ENCODE assay signal across 10 cellular contexts in the genomic region with DNA sequence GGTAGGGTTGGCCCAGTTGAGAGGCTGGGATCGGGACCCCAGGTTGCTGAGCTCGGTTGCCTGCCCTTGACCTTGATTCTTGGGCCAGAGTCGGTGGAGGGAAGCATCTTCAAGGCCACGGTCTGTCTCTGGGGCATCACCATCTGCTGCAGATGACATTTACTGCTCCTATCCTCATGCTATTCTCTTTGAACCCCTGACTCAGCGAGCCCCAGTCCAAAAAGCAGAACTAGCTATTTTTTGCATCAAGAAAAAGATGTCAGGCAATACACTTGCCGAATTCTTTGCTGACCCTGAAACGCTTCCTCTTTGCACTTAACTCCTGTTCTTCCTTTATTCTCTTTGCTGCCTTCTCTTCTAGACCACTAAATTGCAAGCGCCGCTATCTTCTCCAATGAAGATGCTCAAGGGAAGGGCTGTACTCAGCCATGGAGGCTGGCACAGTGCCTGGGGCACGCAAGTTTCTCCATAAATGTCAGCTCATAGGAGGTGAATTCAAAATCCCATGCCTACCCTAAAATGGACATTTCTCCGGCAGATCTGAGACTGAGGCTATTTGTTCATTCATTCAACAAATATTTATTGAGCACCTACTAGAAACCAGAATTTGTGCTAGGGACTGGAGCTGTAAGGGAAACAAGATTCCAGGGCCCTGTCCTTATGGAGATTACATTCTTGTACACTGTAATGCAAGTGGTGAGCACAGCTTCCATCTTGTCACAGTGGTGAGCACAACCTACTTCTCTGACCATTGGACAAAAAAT. TPM values are rescaled to one million over a fixed set of nuclear protein-coding genes. Genes with fewer than 3 reads are reported as not detected.
DNase-seq lines count a peak whose midpoint lies in the region; ATAC-seq and TF ChIP-seq lines count a peak whose summit lies in the region.
"Had no signal": no experiment of that assay in that cellular context is flagged by ENCODE, and none has a peak within 500 bp of the region (broad histone marks: within the 10 kb centered on the region; RNA-seq: fewer than 3 reads in every experiment).

No MANE protein-coding gene starts in this region.

- TF ChIP-seq CTCF in CD14-positive monocyte (IDR thresholded peaks at IDR 0.05) (no peak), OCI-LY7 (conservative IDR thresholded peaks at IDR 0.05; ENCODE audit: low read length) (no peak), gastroesophageal sphincter (IDR thresholded peaks at IDR 0.05) (no peak), psoas muscle (IDR thresholded peaks at IDR 0.05) (no peak), neural progenitor cell (IDR thresholded peaks at IDR 0.05) (no peak)

- H3K27ac ChIP-seq in OCI-LY7 (ENCODE audit: low read depth, low read length, poor library complexity, severe bottlenecking) (peak overlapping the region; percentile 45), gastroesophageal sphincter (peak overlapping the region; percentile 48 to 88 (median 83)), psoas muscle (peak overlapping the region; percentile 43), neural progenitor cell (no peak overlapping the region)

- no peaks in the 10 kb centered on the region for H3K79me2 ChIP-seq in OCI-LY7 (ENCODE audit: insufficient read depth, low read depth, low read length)
- no peaks in the 10 kb centered on the region for H3K79me2 ChIP-seq in neural progenitor cell (ENCODE audit: low read depth)

- no peak for TF ChIP-seq EP300 in gastroesophageal sphincter (IDR thresholded peaks at IDR 0.05)

- H3K9me2 ChIP-seq in OCI-LY7 (ENCODE audit: insufficient read depth, low read length), result no peaks in the 10 kb centered on the region

- TF ChIP-seq POLR2A in gastroesophageal sphincter (IDR thresholded peaks at IDR 0.05), result no peak

- H3K4me2 ChIP-seq in OCI-LY7 (ENCODE audit: low read length) (peak overlapping the region; percentile 62), neural progenitor cell (no peak overlapping the region)

- DNase-seq in CD14-positive monocyte (ENCODE audit: low spot score) (peak; percentile 82), OCI-LY7 (ENCODE audit: low spot score) (peak; percentile 81), psoas muscle (peak in 1 of 2 donors; percentile 42), putamen (ENCODE audit: low spot score) (no peak), activated gamma-delta T cell (lab: John Stamatoyannopoulos, UW) (no peak), neural progenitor cell (ENCODE audit: low spot score) (no peak)
- DNase-seq: amniotic stem cell, retina had no signal

- intact Hi-C loops in CD14-positive monocyte (cut with micrococcal nuclease) (loop anchor here in 1 of 2 donors (2.0 to 5.0 kb wide), 4 partner anchors 19 to 91 kb away; a partner anchor contains a TSS), OCI-LY7 (cut with micrococcal nuclease; ENCODE audit: unreplicated experiment) (no loop called here), psoas muscle (cut with DNase I) (loop anchor here in 1 of 2 donors (10.0 kb wide), 1 partner anchor 49 kb away; no protein-coding TSS in a partner anchor)

- H3K9ac ChIP-seq in neural progenitor cell, result no peak overlapping the region

- POLR2A ChIA-PET in OCI-LY7 (lab: Charles Lee), result interaction anchor here (0.6 kb wide), 2 partner anchors 55 to 113 kb away, joined by 3 to 6 read pairs; no protein-coding TSS in a partner anchor

- H3K27ac Mint-ChIP-seq in CD14-positive monocyte (peak overlapping the region; percentile 98 to 100 (median 99)), neural progenitor cell (no peak overlapping the region)

- H3K9me3 ChIP-seq in OCI-LY7 (ENCODE audit: low read length) (no peaks in the 10 kb centered on the region), gastroesophageal sphincter (no peaks in the 10 kb centered on the region), psoas muscle (no peaks in the 10 kb centered on the region), neural progenitor cell (ENCODE audit: low read depth) (no peaks in the 10 kb centered on the region)

- H3K4me1 Mint-ChIP-seq in CD14-positive monocyte (peaks cover 70% of the 10 kb centered on the region), neural progenitor cell (no peaks in the 10 kb centered on the region)

- peak overlapping the region; percentile 77 for H2AFZ ChIP-seq in OCI-LY7 (ENCODE audit: low read length)
- no peak overlapping the region for H2AFZ ChIP-seq in neural progenitor cell (replicated peaks)

- ATAC-seq in gastroesophageal sphincter (peak; percentile 17), psoas muscle (peak in 3 of 4 donors; percentile 21 to 48 (median 26)), GM21737 (IDR thresholded peaks at IDR 0.05; ENCODE audit: unreplicated experiment) (no peak)

- H3K4me1 ChIP-seq in OCI-LY7 (ENCODE audit: insufficient read depth, low read length, poor library complexity, severe bottlenecking) (peaks cover 23% of the 10 kb centered on the region), gastroesophageal sphincter (peaks cover 0 to 52% (median 22%) of the 10 kb centered on the region in 3 donors), psoas muscle (peaks cover 6% of the 10 kb centered on the region), neural progenitor cell (no peaks in the 10 kb centered on the region)

- peaks cover 6 to 17% (median 10%) of the 10 kb centered on the region in 7 donors for H3K9me3 Mint-ChIP-seq in CD14-positive monocyte
- peaks cover under 1% of the 10 kb centered on the region for H3K9me3 Mint-ChIP-seq in neural progenitor cell

- H3K4me3 ChIP-seq in OCI-LY7 (ENCODE audit: low read depth, low read length, poor library complexity, severe bottlenecking), result peak overlapping the region; percentile 42
- no peak overlapping the region for H3K4me3 ChIP-seq in gastroesophageal sphincter
- no peak overlapping the region for H3K4me3 ChIP-seq in psoas muscle
- no peak overlapping the region for H3K4me3 ChIP-seq in neural progenitor cell

- no peaks in the 10 kb centered on the region for H3F3A ChIP-seq in neural progenitor cell (ENCODE audit: low read depth)

- no TSS peak for BruUV-seq in OCI-LY7 (replicated peaks; lab: Mats Ljungman, UMichigan)

- H3K4me3 Mint-ChIP-seq in CD14-positive monocyte, result peak overlapping the region; percentile 45 to 78
- H3K4me3 Mint-ChIP-seq in neural progenitor cell, result no peak overlapping the region

- H3K36me3 ChIP-seq in OCI-LY7 (ENCODE audit: insufficient read depth, low read length) (no peaks in the 10 kb centered on the region), gastroesophageal sphincter (no peaks in the 10 kb centered on the region), psoas muscle (ENCODE audit: insufficient read depth in 1 of 2, low read depth in 1 of 2) (no peaks in the 10 kb centered on the region), neural progenitor cell (no peaks in the 10 kb centered on the region)

- H3K36me3 Mint-ChIP-seq in CD14-positive monocyte (peaks cover 0 to 5% of the 10 kb centered on the region in 2 donors), neural progenitor cell (no peaks in the 10 kb centered on the region)

- H3K27me3 ChIP-seq in gastroesophageal sphincter (no peaks in the 10 kb centered on the region), psoas muscle (ENCODE audit: insufficient read depth in 3 of 3, low read length in 2 of 3) (no peaks in the 10 kb centered on the region), neural progenitor cell (no peaks in the 10 kb centered on the region)

- CTCF ChIA-PET in OCI-LY7 (lab: Charles Lee; ENCODE audit: unreplicated experiment), result interaction anchor here (0.6 kb wide), 1 partner anchor 98 kb away, joined by 3 read pairs; no protein-coding TSS in a partner anchor

- H3K27me3 Mint-ChIP-seq in CD14-positive monocyte (ENCODE audit: low read depth in 3 of 3) (peaks cover 0 to 2% (median 2%) of the 10 kb centered on the region in 3 donors), neural progenitor cell (ENCODE audit: insufficient read depth, low read depth) (peaks cover 4% of the 10 kb centered on the region)

- 63 to 70% methylated on average over 9 to 11 of the region's 11 CpGs for WGBS in gastroesophageal sphincter (ENCODE audit: low coverage in 1 of 2), 2 donors
- 44 to 47% (median 45%) methylated on average over 11 of the region's 11 CpGs for WGBS in psoas muscle, 3 donors

- H4K20me1 ChIP-seq in OCI-LY7 (ENCODE audit: insufficient read depth, low read length), result no peaks in the 10 kb centered on the region
- H4K20me1 ChIP-seq in neural progenitor cell (ENCODE audit: low read depth), result no peaks in the 10 kb centered on the region

RNA-seq across cellular contexts. Expression of a gene that starts 20.5 kb away (rescaled TPM):
- polyA plus RNA-seq in CD14-positive monocyte (100 to 1,000 TPM; 407 to 504 TPM), psoas muscle (100 to 1,000 TPM; 179 to 261 (median 206) TPM)
- total RNA-seq in OCI-LY7 (2014; rRNA removed; shearing (Covaris generic)), result 56.1 and 61.3 TPM in 2 replicates
- total RNA-seq in OCI-LY7 (2022) (187 and 190 TPM in 2 replicates), gastroesophageal sphincter (100 to 1,000 TPM; 160 to 288 (median 184) TPM), psoas muscle (100 to 1,000 TPM; 207 to 284 (median 232) TPM), neural progenitor cell (ENCODE audit: low replicate concordance) (134 and 198 TPM in 2 replicates)

Comparison
In these comparisons a context has a peak if more than half of its experiments do, and no peak if none do; other contexts are left out.
1. DNase-seq: peak in CD14-positive monocyte (single experiment) and OCI-LY7 (single experiment); none in putamen (single experiment), activated gamma-delta T cell (single experiment) and neural progenitor cell (single experiment).